11 cellular contexts compared by ENCODE assay signal in the genomic region with DNA sequence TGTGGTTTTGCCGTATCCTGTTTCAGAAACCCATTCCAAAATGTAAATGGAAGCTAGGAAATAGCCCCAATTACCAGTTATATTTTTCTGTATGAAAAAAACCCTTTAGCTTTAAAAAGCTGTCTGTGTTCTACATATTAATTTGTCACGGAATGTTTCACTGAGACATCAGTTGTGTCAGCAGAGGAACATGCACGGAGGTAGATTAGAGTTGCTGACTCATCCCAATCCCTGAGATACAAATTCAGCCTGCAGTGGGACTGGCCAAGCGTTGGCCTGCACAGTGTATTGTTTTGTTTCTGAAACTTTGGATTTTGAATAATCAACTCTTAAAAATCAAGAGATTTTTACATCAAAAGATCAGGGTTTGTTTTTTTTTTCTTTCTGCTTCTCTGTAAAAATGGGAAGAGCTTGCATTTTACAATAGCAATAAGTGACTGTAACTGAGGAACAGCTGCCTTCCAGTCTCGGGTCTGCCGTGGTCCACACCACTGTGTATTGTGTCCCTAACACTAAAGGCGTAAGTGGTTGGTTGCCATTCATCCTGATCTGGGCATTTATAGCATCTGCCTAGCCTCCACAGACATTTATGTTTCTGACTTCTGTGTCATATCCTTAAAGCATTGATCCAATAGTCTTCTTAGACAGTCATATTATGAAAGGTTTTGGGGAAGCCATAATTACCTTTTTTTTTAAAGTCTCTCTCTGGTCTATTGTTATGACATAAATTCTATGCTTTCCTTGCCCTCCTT.
A peak's percentile ranks its signal among the peaks of the same experiment; 100 is the strongest.
DNase-seq lines count a peak whose midpoint lies in the region; ATAC-seq lines count a peak whose summit lies in the region.
"Had no signal": no experiment of that assay in that cellular context is flagged by ENCODE, and none has a peak within 500 bp of the region (broad histone marks: within the 10 kb centered on the region; RNA-seq: fewer than 3 reads in every experiment).

No MANE protein-coding gene starts in this region.

- no peaks in the 10 kb centered on the region for H3K4me1 Mint-ChIP-seq in activated CD4-positive, alpha-beta T cell treated with anti-CD3 and anti-CD28 coated beads for 36 hours

- H3K27ac Mint-ChIP-seq in activated CD4-positive, alpha-beta T cell treated with anti-CD3 and anti-CD28 coated beads for 36 hours: no peak overlapping the region

- peak; percentile 33 for DNase-seq in Caki2 (ENCODE audit: low read depth)
- DNase-seq in OCI-M1 (lab: John Stamatoyannopoulos, UW): peak; percentile 47
- DNase-seq in inferior parietal cortex (ENCODE audit: extremely low spot score): peak; percentile 53
- DNase-seq in activated CD4-positive, alpha-beta T cell treated with anti-CD3 and anti-CD28 coated beads for 36 hours: no peak
- DNase-seq in activated CD4-positive, alpha-beta T cell treated with anti-CD3 and anti-CD28 coated beads, Interleukin-2, amount 50 U/mL, for 4 hours: no peak
- DNase-seq in NK-92 treated with Interleukin-12 subunit alpha and Interleukin-12 subunit beta, amount 100 ng/mL, for 24 hours (lab: John Stamatoyannopoulos, UW): no peak
- DNase-seq: activated gamma-delta T cell treated with Interleukin-2 at 50 U/mL for 16 hours, heart right ventricle, thyroid gland had no signal

- CTCF ChIA-PET in activated CD4-positive, alpha-beta T cell treated with anti-CD3 and anti-CD28 coated beads for 36 hours (lab: Charles Lee): no interaction called here

- no peaks in the 10 kb centered on the region for H3K36me3 Mint-ChIP-seq in activated CD4-positive, alpha-beta T cell treated with anti-CD3 and anti-CD28 coated beads for 36 hours (ENCODE audit: low read depth)

- in situ Hi-C loops in Caki2 (cut with HindIII; ENCODE audit: low pct_unique_long_range_greater_than_20kb, low sequenced_read_pairs): no loop called here

- H3K9me3 Mint-ChIP-seq in activated CD4-positive, alpha-beta T cell treated with anti-CD3 and anti-CD28 coated beads for 36 hours (ENCODE audit: low read depth): no peaks in the 10 kb centered on the region

- POLR2A ChIA-PET in activated CD4-positive, alpha-beta T cell treated with anti-CD3 and anti-CD28 coated beads for 36 hours (lab: Charles Lee): no interaction called here

- ATAC-seq in GM21576 (IDR thresholded peaks at IDR 0.05; ENCODE audit: unreplicated experiment) (peak; percentile 87), GM18520 (IDR thresholded peaks at IDR 0.05; ENCODE audit: unreplicated experiment) (no peak)
- ATAC-seq in activated CD4-positive, alpha-beta T cell treated with anti-CD3 and anti-CD28 coated beads for 36 hours: no peak

- peaks cover 5% of the 10 kb centered on the region for H3K27me3 Mint-ChIP-seq in activated CD4-positive, alpha-beta T cell treated with anti-CD3 and anti-CD28 coated beads for 36 hours

- H3K4me3 Mint-ChIP-seq in activated CD4-positive, alpha-beta T cell treated with anti-CD3 and anti-CD28 coated beads for 36 hours: no peak overlapping the region

- intact Hi-C loops in activated CD4-positive, alpha-beta T cell treated with anti-CD3 and anti-CD28 coated beads for 36 hours (cut with DNase I, micrococcal nuclease): no loop called here

Comparison
In these comparisons a context has a peak if more than half of its experiments do, and no peak if none do; other contexts are left out.
1. DNase-seq: peak in Caki2 (single experiment), OCI-M1 (single experiment) and inferior parietal cortex (single experiment); none in activated CD4-positive, alpha-beta T cell treated with anti-CD3 and anti-CD28 coated beads for 36 hours (single experiment), activated CD4-positive, alpha-beta T cell treated with anti-CD3 and anti-CD28 coated beads, Interleukin-2, amount 50 U/mL, for 4 hours (0 of 2) and NK-92 treated with Interleukin-12 subunit alpha and Interleukin-12 subunit beta, amount 100 ng/mL, for 24 hours (single experiment).